ENCODE assay signal across 13 cellular contexts in the genomic region with DNA sequence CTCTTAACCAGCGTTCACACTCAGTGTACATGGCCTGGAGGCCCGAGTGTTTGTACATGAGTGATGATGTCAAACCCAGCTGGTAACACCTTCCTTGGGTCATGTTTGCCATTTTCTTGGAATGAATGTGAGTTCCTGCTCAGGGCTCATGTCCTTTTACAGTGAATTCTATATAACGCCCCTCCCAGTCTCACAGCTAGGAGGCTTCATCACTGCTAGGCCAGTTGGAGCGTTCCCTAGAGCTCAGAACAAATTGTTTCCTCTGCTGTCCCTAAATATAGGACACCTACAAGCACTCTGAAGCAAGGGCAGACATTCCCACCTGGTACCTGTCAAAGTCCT. TPM values are rescaled to one million over a fixed set of nuclear protein-coding genes. Genes with fewer than 3 reads are reported as not detected.
DNase-seq lines count a peak whose midpoint lies in the region; ATAC-seq, FAIRE-seq and TF ChIP-seq lines count a peak whose summit lies in the region.
"Had no signal": no experiment of that assay in that cellular context is flagged by ENCODE, and none has a peak within 500 bp of the region (broad histone marks: within the 10 kb centered on the region; RNA-seq: fewer than 3 reads in every experiment).

No MANE protein-coding gene starts in this region.

- no peak overlapping the region for H2AFZ ChIP-seq in endothelial cell of umbilical vein (ENCODE audit: low read depth, low read length)

- POLR2A ChIA-PET in endothelial cell of umbilical vein (lab: Charles Lee) = interaction anchor here (0.7 kb wide), 1 partner anchor 37 kb away, joined by 3 read pairs; no protein-coding TSS in a partner anchor

- peak overlapping the region; percentile 18 for H3K4me2 ChIP-seq in endothelial cell of umbilical vein (ENCODE audit: insufficient read depth, low read length)

- no peak overlapping the region for H3K4me3 ChIP-seq in endothelial cell of umbilical vein (replicated peaks in 1 of 3; ENCODE audit: insufficient read depth in 1 of 3, low read depth in 1 of 3, low read length in 3 of 3)
- no peak overlapping the region for H3K4me3 ChIP-seq in muscle layer of colon (ENCODE audit: low read depth in 1 of 2, low read length in 2 of 2)
- no peak overlapping the region for H3K4me3 ChIP-seq in upper lobe of right lung

- no peak for TF ChIP-seq CTCF in endothelial cell of umbilical vein (IDR thresholded peaks at IDR 0.05; ENCODE audit: extremely low read depth in 1 of 2, insufficient read depth in 1 of 2, low read depth in 1 of 2, low read length in 2 of 2)
- no peak for TF ChIP-seq CTCF in upper lobe of right lung (IDR thresholded peaks at IDR 0.05)

- H3K9me3 Mint-ChIP-seq in activated naive CD4-positive, alpha-beta T cell treated with anti-CD3 and anti-CD28 coated beads, Interleukin-2, amount 50 U/mL, for 72 hours = no peaks in the 10 kb centered on the region
- H3K9me3 Mint-ChIP-seq: activated T-helper 2 cell treated with anti-CD3 and anti-CD28 coated beads, Interferon-gamma antibody, Interleukin-2, Interleukin-4, amounts not matched to agents 10 μg/mL and 5 μg/mL and 100 μg/mL, durations not matched to agents 14 hours and 24 hours and 36 hours had no signal

- peaks cover 4 to 12% of the 10 kb centered on the region in 2 donors for H3K36me3 Mint-ChIP-seq in activated naive CD4-positive, alpha-beta T cell treated with anti-CD3 and anti-CD28 coated beads, Interleukin-2, amount 50 U/mL, for 72 hours

- H3K9me3 ChIP-seq in endothelial cell of umbilical vein (replicated peaks; ENCODE audit: control insufficient read depth, insufficient read depth, low read length) (no peaks in the 10 kb centered on the region), muscle layer of colon (ENCODE audit: low read length) (no peaks in the 10 kb centered on the region), upper lobe of right lung (no peaks in the 10 kb centered on the region)

- no peaks in the 10 kb centered on the region for H3K9me1 ChIP-seq in endothelial cell of umbilical vein (replicated peaks; ENCODE audit: control insufficient read depth, extremely low read depth, insufficient read depth, low read length)

- peak overlapping the region; percentile 77 to 79 for H3K27ac Mint-ChIP-seq in activated naive CD4-positive, alpha-beta T cell treated with anti-CD3 and anti-CD28 coated beads, Interleukin-2, amount 50 U/mL, for 72 hours
- H3K27ac Mint-ChIP-seq: activated T-helper 2 cell treated with anti-CD3 and anti-CD28 coated beads, Interferon-gamma antibody, Interleukin-2, Interleukin-4, amounts not matched to agents 10 μg/mL and 5 μg/mL and 100 μg/mL, durations not matched to agents 14 hours and 24 hours and 36 hours had no signal

- H3K27ac ChIP-seq in endothelial cell of umbilical vein (ENCODE audit: insufficient read depth, low read depth, low read length) (peak overlapping the region; percentile 91), muscle layer of colon (ENCODE audit: low read depth, low read length) (peak overlapping the region; percentile 56), upper lobe of right lung (peak overlapping the region; percentile 71)

- CTCF ChIA-PET in endothelial cell of umbilical vein (lab: Charles Lee) = interaction anchor here (0.7 to 10.2 kb wide), 6 partner anchors 22 to 185 kb away, joined by 3 to 265 read pairs (median 12); no protein-coding TSS in a partner anchor

- H3K27me3 ChIP-seq in endothelial cell of umbilical vein (ENCODE audit: control insufficient read depth in 2 of 2, insufficient read depth in 2 of 2, low read length in 2 of 2) (no peaks in the 10 kb centered on the region), muscle layer of colon (ENCODE audit: control insufficient read depth in 1 of 2, insufficient read depth in 2 of 2, low read length in 2 of 2) (no peaks in the 10 kb centered on the region), upper lobe of right lung (no peaks in the 10 kb centered on the region)

- BruUV-seq in endothelial cell of umbilical vein (replicated peaks; lab: Mats Ljungman, UMichigan) = no TSS peak

- H3K36me3 ChIP-seq in endothelial cell of umbilical vein (ENCODE audit: control insufficient read depth in 2 of 2, extremely low read depth in 1 of 2, insufficient read depth in 2 of 2, low read length in 2 of 2) (peaks cover 4 to 8% of the 10 kb centered on the region in 2 experiments), muscle layer of colon (ENCODE audit: insufficient read depth, low read length) (peaks cover 53% of the 10 kb centered on the region), upper lobe of right lung (peaks cover 73% of the 10 kb centered on the region)

- FAIRE-seq in endothelial cell of umbilical vein (lab: Jason Lieb, UNC) = no peak
- FAIRE-seq: GM19239, TTC549 had no signal

- TF ChIP-seq POLR2A in endothelial cell of umbilical vein (IDR thresholded peaks at IDR 0.05; ENCODE audit: low read depth, low read length) = no peak

- intact Hi-C loops in endothelial cell of umbilical vein (cut with micrococcal nuclease) (loop anchor here (1.0 kb wide), 1 partner anchor 42 kb away; no protein-coding TSS in a partner anchor), upper lobe of right lung (cut with DNase I) (no loop called here)

- DNase-seq in activated naive CD4-positive, alpha-beta T cell treated with anti-CD3 and anti-CD28 coated beads, Interleukin-2, amount 50 U/mL, for 72 hours (ENCODE audit: low spot score in 2 of 2) = no peak
- no peak for DNase-seq in activated naive CD4-positive, alpha-beta T cell treated with Interleukin-2 at 50 U/mL for 16 hours
- DNase-seq in endothelial cell of umbilical vein (ENCODE audit: low read depth, low spot score) (no peak), upper lobe of right lung (no peak), NCI-H524 (lab: John Stamatoyannopoulos, UW) (no peak), NCI-H2196 treated with DMSO at 0.1 percent for 48 hours (lab: John Stamatoyannopoulos, UW; ENCODE audit: unreplicated experiment) (no peak), KG1 (lab: John Stamatoyannopoulos, UW) (no peak)
- DNase-seq: mesendoderm, NCI-H1417 treated with DMSO at 0.1 percent for 48 hours had no signal

- dilution Hi-C loops in endothelial cell of umbilical vein (cut with MboI; ENCODE audit: extremely low pct_ligation_motif_present, low sequenced_read_pairs) = no loop called here

- H3K79me2 ChIP-seq in endothelial cell of umbilical vein (ENCODE audit: control insufficient read depth, insufficient read depth, low read length) = peaks cover 17% of the 10 kb centered on the region

- no peaks in the 10 kb centered on the region for H4K20me1 ChIP-seq in endothelial cell of umbilical vein (replicated peaks; ENCODE audit: control insufficient read depth, extremely low read depth, insufficient read depth, low read length)

- ATAC-seq in activated naive CD4-positive, alpha-beta T cell treated with anti-CD3 and anti-CD28 coated beads, Interleukin-2, amount 50 U/mL, for 72 hours = no peak
- ATAC-seq in upper lobe of right lung = no peak

- H3K9ac ChIP-seq in endothelial cell of umbilical vein (replicated peaks; ENCODE audit: extremely low read depth, insufficient read depth, low read length) = peak overlapping the region; percentile 50
- no peak overlapping the region for H3K9ac ChIP-seq in muscle layer of colon (ENCODE audit: low read length)

- H3K4me1 ChIP-seq in endothelial cell of umbilical vein (ENCODE audit: control insufficient read depth, extremely low read depth, insufficient read depth, low read length) = peaks cover 78% of the 10 kb centered on the region
- peaks cover 81% of the 10 kb centered on the region for H3K4me1 ChIP-seq in muscle layer of colon (ENCODE audit: insufficient read depth, low read length)
- H3K4me1 ChIP-seq in upper lobe of right lung = peaks cover 74% of the 10 kb centered on the region

TF ChIP-seq in endothelial cell of umbilical vein, 7 proteins besides CTCF, POLR2A, EP300 and RAD21:
- TF ChIP-seq EZH2 (IDR thresholded peaks at IDR 0.05; ENCODE audit: borderline replicate concordance, low read depth, low read length, severe bottlenecking) = no peak
- TF ChIP-seq JUN (IDR thresholded peaks at IDR 0.05; ENCODE audit: borderline replicate concordance, insufficient read depth, insufficient read length, low read depth) = no peak
- TF ChIP-seq GATA2 (IDR thresholded peaks at IDR 0.05; ENCODE audit: insufficient read depth, insufficient read length, low read depth, low read length) = no peak
- no peak for TF ChIP-seq POLR2AphosphoS5 (IDR thresholded peaks at IDR 0.05; ENCODE audit: insufficient read depth, low read depth, low read length)
- TF ChIP-seq MYC (IDR thresholded peaks at IDR 0.05; ENCODE audit: low read depth, low read length) = no peak
- TF ChIP-seq, protein P1, sequence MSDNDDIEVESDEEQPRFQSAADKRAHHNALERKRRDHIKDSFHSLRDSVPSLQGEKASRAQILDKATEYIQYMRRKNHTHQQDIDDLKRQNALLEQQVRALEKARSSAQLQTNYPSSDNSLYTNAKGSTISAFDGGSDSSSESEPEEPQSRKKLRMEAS (IDR thresholded peaks at IDR 0.05; ENCODE audit: insufficient read depth, insufficient read length) = no peak
- TF ChIP-seq FOS (IDR thresholded peaks at IDR 0.05; ENCODE audit: borderline replicate concordance, insufficient read depth, low read length) = no peak

RNA-seq across cellular contexts. Expression of a gene that starts 5.5 kb away (rescaled TPM):
- total RNA-seq in activated naive CD4-positive, alpha-beta T cell treated with anti-CD3 and anti-CD28 coated beads, Interleukin-2, amount 50 U/mL, for 72 hours = 10 to 100 TPM in 1 of 2 donors, 1 to 10 TPM in 1; 2.4 to 10.0 TPM
- total RNA-seq in endothelial cell of umbilical vein (19.5 and 19.6 TPM in 2 replicates), upper lobe of right lung (10.7 TPM)
- 18.6 and 19.0 TPM in 2 replicates for polyA plus RNA-seq in endothelial cell of umbilical vein
- polyA plus RNA-seq in endothelial cell of umbilical vein (2011; cell fraction: cytosol; rRNA removed) = 16.5 and 20.5 TPM in 2 replicates
- polyA plus RNA-seq in endothelial cell of umbilical vein (2011; cell fraction: nucleus; rRNA removed) = 9.6 and 10.3 TPM in 2 replicates
- polyA plus RNA-seq in endothelial cell of umbilical vein (2012) = 22.1 and 22.5 TPM in 2 replicates
- polyA minus RNA-seq in endothelial cell of umbilical vein = 18.3 and 18.5 TPM in 2 replicates
- 8.5 TPM for polyA minus RNA-seq in endothelial cell of umbilical vein (2011; cell fraction: cytosol; rRNA and poly(A)+ RNA removed)
- polyA minus RNA-seq in endothelial cell of umbilical vein (2011; cell fraction: nucleus; rRNA and poly(A)+ RNA removed) = 10.9 and 15.9 TPM in 2 replicates

RNA-seq across cellular contexts. Expression of a gene that starts 22.8 kb away (rescaled TPM):
- under 1 TPM; 0.39 to 0.80 TPM for total RNA-seq in activated naive CD4-positive, alpha-beta T cell treated with anti-CD3 and anti-CD28 coated beads, Interleukin-2, amount 50 U/mL, for 72 hours
- total RNA-seq in endothelial cell of umbilical vein = 58.9 and 77.3 TPM in 2 replicates
- 69.5 and 79.0 TPM in 2 replicates for polyA plus RNA-seq in endothelial cell of umbilical vein
- 30.9 and 37.0 TPM in 2 replicates for polyA plus RNA-seq in endothelial cell of umbilical vein (2011; cell fraction: cytosol; rRNA removed)
- polyA plus RNA-seq in endothelial cell of umbilical vein (2011; cell fraction: nucleus; rRNA removed) = 23.1 and 36.3 TPM in 2 replicates
- polyA plus RNA-seq in endothelial cell of umbilical vein (2012) = 19.7 and 40.2 TPM in 2 replicates
- polyA minus RNA-seq in endothelial cell of umbilical vein = 58.4 and 79.1 TPM in 2 replicates
- 5.2 TPM for polyA minus RNA-seq in endothelial cell of umbilical vein (2011; cell fraction: cytosol; rRNA and poly(A)+ RNA removed)
- 27.9 and 31.7 TPM in 2 replicates for polyA minus RNA-seq in endothelial cell of umbilical vein (2011; cell fraction: nucleus; rRNA and poly(A)+ RNA removed)
- total RNA-seq in upper lobe of right lung = 57.3 TPM

Comparison
In these comparisons a context has a peak if more than half of its experiments do, and no peak if none do; other contexts are left out.
1. RNA of a gene that starts 22.8 kb away (total RNA-seq): 58.9 to 77.3 TPM in endothelial cell of umbilical vein and 57.3 TPM in upper lobe of right lung (single experiment); 0.39 to 0.80 TPM in activated naive CD4-positive, alpha-beta T cell treated with anti-CD3 and anti-CD28 coated beads, Interleukin-2, amount 50 U/mL, for 72 hours; every median in the first group is over 10 times any median in the second.
2. Peak in every context shown above with its lines, with median percentiles within 50 percentile points of each other: H3K27ac ChIP-seq.